ENCODE assay signal across 1 cellular context in the genomic region with DNA sequence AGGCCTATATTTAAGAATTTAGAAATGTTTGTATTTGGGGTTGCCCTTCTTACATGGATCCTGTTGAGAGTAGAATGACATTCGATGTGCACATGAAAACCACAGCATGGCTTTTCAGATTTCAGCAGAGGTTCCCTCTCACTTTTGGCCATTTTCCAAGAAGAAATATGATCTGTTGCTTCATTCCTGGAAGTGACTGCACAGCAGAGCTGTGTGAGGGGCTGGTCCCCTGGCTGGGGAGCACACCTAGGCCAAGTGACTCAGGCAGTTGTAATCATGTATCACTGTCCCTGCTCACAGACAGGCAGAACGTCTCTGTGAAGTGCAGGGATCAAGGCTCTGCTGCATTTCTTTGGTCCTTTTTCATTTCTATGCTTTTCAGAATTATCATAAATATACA.
TF ChIP-seq lines count a peak whose summit lies in the region.

No MANE protein-coding gene starts in this region.

TF ChIP-seq in HepG2, 621 proteins besides CTCF, POLR2A, EP300 and RAD21 (continued from another document):
- TF ChIP-seq, protein P1, sequence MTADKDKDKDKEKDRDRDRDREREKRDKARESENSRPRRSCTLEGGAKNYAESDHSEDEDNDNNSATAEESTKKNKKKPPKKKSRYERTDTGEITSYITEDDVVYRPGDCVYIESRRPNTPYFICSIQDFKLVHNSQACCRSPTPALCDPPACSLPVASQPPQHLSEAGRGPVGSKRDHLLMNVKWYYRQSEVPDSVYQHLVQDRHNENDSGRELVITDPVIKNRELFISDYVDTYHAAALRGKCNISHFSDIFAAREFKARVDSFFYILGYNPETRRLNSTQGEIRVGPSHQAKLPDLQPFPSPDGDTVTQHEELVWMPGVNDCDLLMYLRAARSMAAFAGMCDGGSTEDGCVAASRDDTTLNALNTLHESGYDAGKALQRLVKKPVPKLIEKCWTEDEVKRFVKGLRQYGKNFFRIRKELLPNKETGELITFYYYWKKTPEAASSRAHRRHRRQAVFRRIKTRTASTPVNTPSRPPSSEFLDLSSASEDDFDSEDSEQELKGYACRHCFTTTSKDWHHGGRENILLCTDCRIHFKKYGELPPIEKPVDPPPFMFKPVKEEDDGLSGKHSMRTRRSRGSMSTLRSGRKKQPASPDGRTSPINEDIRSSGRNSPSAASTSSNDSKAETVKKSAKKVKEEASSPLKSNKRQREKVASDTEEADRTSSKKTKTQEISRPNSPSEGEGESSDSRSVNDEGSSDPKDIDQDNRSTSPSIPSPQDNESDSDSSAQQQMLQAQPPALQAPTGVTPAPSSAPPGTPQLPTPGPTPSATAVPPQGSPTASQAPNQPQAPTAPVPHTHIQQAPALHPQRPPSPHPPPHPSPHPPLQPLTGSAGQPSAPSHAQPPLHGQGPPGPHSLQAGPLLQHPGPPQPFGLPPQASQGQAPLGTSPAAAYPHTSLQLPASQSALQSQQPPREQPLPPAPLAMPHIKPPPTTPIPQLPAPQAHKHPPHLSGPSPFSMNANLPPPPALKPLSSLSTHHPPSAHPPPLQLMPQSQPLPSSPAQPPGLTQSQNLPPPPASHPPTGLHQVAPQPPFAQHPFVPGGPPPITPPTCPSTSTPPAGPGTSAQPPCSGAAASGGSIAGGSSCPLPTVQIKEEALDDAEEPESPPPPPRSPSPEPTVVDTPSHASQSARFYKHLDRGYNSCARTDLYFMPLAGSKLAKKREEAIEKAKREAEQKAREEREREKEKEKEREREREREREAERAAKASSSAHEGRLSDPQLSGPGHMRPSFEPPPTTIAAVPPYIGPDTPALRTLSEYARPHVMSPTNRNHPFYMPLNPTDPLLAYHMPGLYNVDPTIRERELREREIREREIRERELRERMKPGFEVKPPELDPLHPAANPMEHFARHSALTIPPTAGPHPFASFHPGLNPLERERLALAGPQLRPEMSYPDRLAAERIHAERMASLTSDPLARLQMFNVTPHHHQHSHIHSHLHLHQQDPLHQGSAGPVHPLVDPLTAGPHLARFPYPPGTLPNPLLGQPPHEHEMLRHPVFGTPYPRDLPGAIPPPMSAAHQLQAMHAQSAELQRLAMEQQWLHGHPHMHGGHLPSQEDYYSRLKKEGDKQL (CRISPR knock-in tag; IDR thresholded peaks at IDR 0.05; ENCODE audit: low read depth): no peak
- TF ChIP-seq HMG20A (CRISPR knock-in tag; IDR thresholded peaks at IDR 0.05; ENCODE audit: borderline replicate concordance): peak; percentile 66; the same call in 1 of the 2 replicates
- no peak for TF ChIP-seq CREB1 (IDR thresholded peaks at IDR 0.05)
- peak; percentile 87 for TF ChIP-seq CREB1 (CRISPR knock-in tag; IDR thresholded peaks at IDR 0.05)
- TF ChIP-seq MED1 (CRISPR knock-in tag; IDR thresholded peaks at IDR 0.05): peak; percentile 53
- TF ChIP-seq NFRKB (IDR thresholded peaks at IDR 0.05): no peak
- no peak for TF ChIP-seq MAF1 (CRISPR knock-in tag; IDR thresholded peaks at IDR 0.05; ENCODE audit: borderline replicate concordance)
- TF ChIP-seq GATAD1 (CRISPR knock-in tag; IDR thresholded peaks at IDR 0.05): peak; percentile 27; the same call in 1 of the 2 replicates
- TF ChIP-seq ZC3H4 (CRISPR knock-in tag; IDR thresholded peaks at IDR 0.05; ENCODE audit: borderline replicate concordance): no peak
- TF ChIP-seq, protein P2, sequence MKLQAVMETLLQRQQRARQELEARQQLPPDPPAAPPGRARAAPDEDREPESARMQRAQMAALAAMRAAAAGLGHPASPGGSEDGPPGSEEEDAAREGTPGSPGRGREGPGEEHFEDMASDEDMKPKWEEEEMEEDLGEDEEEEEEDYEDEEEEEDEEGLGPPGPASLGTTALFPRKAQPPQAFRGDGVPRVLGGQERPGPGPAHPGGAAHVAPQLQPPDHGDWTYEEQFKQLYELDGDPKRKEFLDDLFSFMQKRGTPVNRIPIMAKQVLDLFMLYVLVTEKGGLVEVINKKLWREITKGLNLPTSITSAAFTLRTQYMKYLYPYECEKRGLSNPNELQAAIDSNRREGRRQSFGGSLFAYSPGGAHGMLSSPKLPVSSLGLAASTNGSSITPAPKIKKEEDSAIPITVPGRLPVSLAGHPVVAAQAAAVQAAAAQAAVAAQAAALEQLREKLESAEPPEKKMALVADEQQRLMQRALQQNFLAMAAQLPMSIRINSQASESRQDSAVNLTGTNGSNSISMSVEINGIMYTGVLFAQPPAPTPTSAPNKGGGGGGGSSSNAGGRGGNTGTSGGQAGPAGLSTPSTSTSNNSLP (IDR thresholded peaks at IDR 0.05; ENCODE audit: low read depth, low read length): no peak
- TF ChIP-seq NR2F6 (IDR thresholded peaks at IDR 0.05): no peak
- TF ChIP-seq NR2F6 (CRISPR knock-in tag; IDR thresholded peaks at IDR 0.05): peak; percentile 45; the same call in 1 of the 2 replicates
- TF ChIP-seq FOXA3 (CRISPR knock-in tag; IDR thresholded peaks at IDR 0.05): peak; percentile 48
- no peak for TF ChIP-seq ZBTB38 (CRISPR knock-in tag; IDR thresholded peaks at IDR 0.05)
- TF ChIP-seq, protein P3, sequence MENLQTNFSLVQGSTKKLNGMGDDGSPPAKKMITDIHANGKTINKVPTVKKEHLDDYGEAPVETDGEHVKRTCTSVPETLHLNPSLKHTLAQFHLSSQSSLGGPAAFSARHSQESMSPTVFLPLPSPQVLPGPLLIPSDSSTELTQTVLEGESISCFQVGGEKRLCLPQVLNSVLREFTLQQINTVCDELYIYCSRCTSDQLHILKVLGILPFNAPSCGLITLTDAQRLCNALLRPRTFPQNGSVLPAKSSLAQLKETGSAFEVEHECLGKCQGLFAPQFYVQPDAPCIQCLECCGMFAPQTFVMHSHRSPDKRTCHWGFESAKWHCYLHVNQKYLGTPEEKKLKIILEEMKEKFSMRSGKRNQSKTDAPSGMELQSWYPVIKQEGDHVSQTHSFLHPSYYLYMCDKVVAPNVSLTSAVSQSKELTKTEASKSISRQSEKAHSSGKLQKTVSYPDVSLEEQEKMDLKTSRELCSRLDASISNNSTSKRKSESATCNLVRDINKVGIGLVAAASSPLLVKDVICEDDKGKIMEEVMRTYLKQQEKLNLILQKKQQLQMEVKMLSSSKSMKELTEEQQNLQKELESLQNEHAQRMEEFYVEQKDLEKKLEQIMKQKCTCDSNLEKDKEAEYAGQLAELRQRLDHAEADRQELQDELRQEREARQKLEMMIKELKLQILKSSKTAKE (CRISPR knock-in tag; IDR thresholded peaks at IDR 0.05; ENCODE audit: borderline replicate concordance): no peak
- no peak for TF ChIP-seq HES4 (CRISPR knock-in tag; IDR thresholded peaks at IDR 0.05; ENCODE audit: borderline replicate concordance)
- TF ChIP-seq ZNF556 (CRISPR knock-in tag; IDR thresholded peaks at IDR 0.05; ENCODE audit: borderline replicate concordance): no peak
